26 cellular contexts compared by ENCODE assay signal in the genomic region with DNA sequence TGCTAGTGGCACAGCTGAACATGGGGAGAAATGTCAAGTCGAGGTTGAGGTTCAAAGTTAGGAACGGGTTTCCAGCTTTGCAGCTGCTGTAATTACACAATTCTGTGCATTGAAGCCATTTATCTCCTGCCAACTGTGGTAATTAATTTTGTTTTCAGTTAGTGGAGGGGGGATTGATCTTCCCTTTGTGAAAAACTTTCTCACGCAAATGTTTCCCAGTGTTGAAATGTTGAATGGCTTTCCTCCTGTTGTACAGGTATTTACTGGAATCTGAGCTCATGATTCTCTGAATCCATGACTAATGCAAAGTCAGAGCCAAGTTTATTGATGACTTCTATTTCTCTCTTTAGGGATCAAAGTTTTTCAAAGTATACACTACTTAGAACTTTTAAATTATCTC.
"Had no signal": no experiment of that assay in that cellular context is flagged by ENCODE, and none has a peak within 500 bp of the region (broad histone marks: within the 10 kb centered on the region; RNA-seq: fewer than 3 reads in every experiment).

No MANE protein-coding gene starts in this region.

- H3K27ac ChIP-seq: adrenal gland, gastroesophageal sphincter, lower lobe of right lung, neutrophil, prostate gland, stomach, tibial artery had no signal

- H3K9me3 ChIP-seq: adrenal gland, body of pancreas, gastroesophageal sphincter, lower lobe of right lung, neutrophil, prostate gland, tibial artery had no signal

- ATAC-seq: activated CD4-positive, alpha-beta T cell treated with anti-CD3 and anti-CD28 coated beads for 36 hours; body of pancreas; effector memory CD8-positive, alpha-beta T cell; gastroesophageal sphincter; lower lobe of right lung; stimulated activated naive B cell treated with anti-CD40 and anti-IgM and Interleukin-4, amounts not matched to agents 10 μg/mL and 1 μg/mL and 100 μg/mL, for 72 hours had no signal

- H3K9me3 Mint-ChIP-seq: activated naive CD4-positive, alpha-beta T cell treated with anti-CD3 and anti-CD28 coated beads for 36 hours; activated naive CD8-positive, alpha-beta T cell treated with anti-CD3 and anti-CD28 coated beads for 36 hours; nephron had no signal

- H3K4me1 Mint-ChIP-seq: activated CD4-positive, alpha-beta T cell treated with anti-CD3 and anti-CD28 coated beads for 36 hours; activated naive CD8-positive, alpha-beta T cell treated with anti-CD3 and anti-CD28 coated beads for 36 hours; nephron; stimulated activated naive B cell treated with anti-CD40 and anti-IgM and Interleukin-4, amounts not matched to agents 10 μg/mL and 1 μg/mL and 100 μg/mL, for 72 hours had no signal

- DNase-seq: activated CD4-positive, alpha-beta T cell treated with anti-CD3 and anti-CD28 coated beads for 36 hours; activated CD4-positive, alpha-beta T cell treated with anti-CD3 and anti-CD28 coated beads, Interleukin-2, amount 50 U/mL, for 4 hours; activated CD4-positive, CD25-positive, alpha-beta regulatory T cell; activated effector memory CD4-positive, alpha-beta T cell treated with Interleukin-2 at 50 U/mL for 16 hours; activated naive CD4-positive, alpha-beta T cell treated with anti-CD3 and anti-CD28 coated beads for 36 hours; activated naive CD8-positive, alpha-beta T cell treated with anti-CD3 and anti-CD28 coated beads for 36 hours; activated T-cell treated with anti-CD3 and anti-CD28 coated beads for 4 hours; adrenal gland; aorta; body of pancreas; caudate nucleus; cortex of kidney; effector memory CD8-positive, alpha-beta T cell; hippocampal formation; kidney; lower lobe of right lung; mesendoderm; stimulated activated CD4-positive, alpha-beta T cell treated with anti-CD3 and anti-CD28 coated beads, Interleukin-1b, Interleukin-23, amount 100 ng/mL, for 48 hours; stimulated activated naive B cell treated with anti-CD40 and anti-IgM and Interleukin-4, amounts not matched to agents 10 μg/mL and 1 μg/mL and 100 μg/mL, for 72 hours; stomach; tibial artery had no signal

- H3K4me1 ChIP-seq: adrenal gland, gastroesophageal sphincter, lower lobe of right lung, prostate gland, stomach, tibial artery had no signal

- H3K4me3 Mint-ChIP-seq: activated CD4-positive, alpha-beta T cell treated with anti-CD3 and anti-CD28 coated beads for 36 hours; activated naive CD4-positive, alpha-beta T cell treated with anti-CD3 and anti-CD28 coated beads for 36 hours; activated naive CD8-positive, alpha-beta T cell treated with anti-CD3 and anti-CD28 coated beads for 36 hours; effector memory CD8-positive, alpha-beta T cell; nephron; stimulated activated naive B cell treated with anti-CD40 and anti-IgM and Interleukin-4, amounts not matched to agents 10 μg/mL and 1 μg/mL and 100 μg/mL, for 72 hours had no signal

- H3K27ac Mint-ChIP-seq: activated CD4-positive, alpha-beta T cell treated with anti-CD3 and anti-CD28 coated beads for 36 hours; activated naive CD4-positive, alpha-beta T cell treated with anti-CD3 and anti-CD28 coated beads for 36 hours; activated naive CD8-positive, alpha-beta T cell treated with anti-CD3 and anti-CD28 coated beads for 36 hours; effector memory CD8-positive, alpha-beta T cell; nephron; stimulated activated naive B cell treated with anti-CD40 and anti-IgM and Interleukin-4, amounts not matched to agents 10 μg/mL and 1 μg/mL and 100 μg/mL, for 72 hours had no signal

- H3K27me3 ChIP-seq: adrenal gland, body of pancreas, gastroesophageal sphincter, neutrophil, stomach, tibial artery had no signal

- H3K36me3 Mint-ChIP-seq: activated naive CD8-positive, alpha-beta T cell treated with anti-CD3 and anti-CD28 coated beads for 36 hours; stimulated activated naive B cell treated with anti-CD40 and anti-IgM and Interleukin-4, amounts not matched to agents 10 μg/mL and 1 μg/mL and 100 μg/mL, for 72 hours had no signal

- H3K36me3 ChIP-seq: adrenal gland, gastroesophageal sphincter, lower lobe of right lung, neutrophil, prostate gland, stomach, tibial artery had no signal

- H3K4me3 ChIP-seq: adrenal gland, body of pancreas, gastroesophageal sphincter, lower lobe of right lung, prostate gland, smooth muscle cell, stomach, tibial artery had no signal

- H3K27me3 Mint-ChIP-seq: activated CD4-positive, alpha-beta T cell treated with anti-CD3 and anti-CD28 coated beads for 36 hours; activated naive CD8-positive, alpha-beta T cell treated with anti-CD3 and anti-CD28 coated beads for 36 hours; effector memory CD8-positive, alpha-beta T cell; stimulated activated naive B cell treated with anti-CD40 and anti-IgM and Interleukin-4, amounts not matched to agents 10 μg/mL and 1 μg/mL and 100 μg/mL, for 72 hours had no signal
